Comparison of ENCODE assay signal across 1 cellular context in the genomic region with DNA sequence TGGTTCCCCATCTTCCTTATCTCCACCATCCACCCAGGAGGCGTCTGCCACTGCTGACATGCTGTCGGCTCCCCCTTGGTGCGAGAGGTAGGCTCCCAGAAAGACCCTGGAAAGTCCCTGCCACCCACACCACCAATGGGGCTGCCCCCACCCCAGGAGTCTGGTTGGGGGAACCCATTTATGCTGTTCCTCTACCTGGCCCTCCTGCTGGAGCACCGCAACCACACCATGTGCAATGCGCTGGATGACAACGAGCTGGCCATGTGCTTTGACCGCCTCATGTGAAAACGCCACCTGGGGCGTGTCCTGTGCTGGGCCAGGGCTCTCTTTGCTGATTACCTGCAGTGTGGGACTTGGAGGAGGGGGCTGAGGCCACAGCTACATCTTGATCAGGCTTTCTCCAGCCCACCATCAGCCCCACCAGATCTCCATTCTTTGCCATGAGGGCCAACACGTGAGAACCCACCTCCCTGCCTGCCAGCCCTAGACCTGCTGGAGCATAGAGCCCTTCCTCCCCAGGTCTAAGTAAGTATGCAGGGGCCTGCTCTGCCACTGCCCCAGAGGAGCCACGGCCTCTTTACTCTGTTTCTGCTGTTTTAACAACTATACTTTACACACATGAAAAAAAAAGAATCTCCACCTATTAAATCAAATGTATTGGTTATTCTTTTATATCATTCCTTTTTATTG.
TF ChIP-seq lines count a peak whose summit lies in the region.

No MANE protein-coding gene starts in this region.

TF ChIP-seq in GM12878, 131 proteins besides CTCF, POLR2A, EP300 and RAD21 (continued from another document):
- TF ChIP-seq, protein P1, sequence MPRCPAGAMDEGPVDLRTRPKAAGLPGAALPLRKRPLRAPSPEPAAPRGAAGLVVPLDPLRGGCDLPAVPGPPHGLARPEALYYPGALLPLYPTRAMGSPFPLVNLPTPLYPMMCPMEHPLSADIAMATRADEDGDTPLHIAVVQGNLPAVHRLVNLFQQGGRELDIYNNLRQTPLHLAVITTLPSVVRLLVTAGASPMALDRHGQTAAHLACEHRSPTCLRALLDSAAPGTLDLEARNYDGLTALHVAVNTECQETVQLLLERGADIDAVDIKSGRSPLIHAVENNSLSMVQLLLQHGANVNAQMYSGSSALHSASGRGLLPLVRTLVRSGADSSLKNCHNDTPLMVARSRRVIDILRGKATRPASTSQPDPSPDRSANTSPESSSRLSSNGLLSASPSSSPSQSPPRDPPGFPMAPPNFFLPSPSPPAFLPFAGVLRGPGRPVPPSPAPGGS (IDR thresholded peaks at IDR 0.05; ENCODE audit: borderline replicate concordance, insufficient read depth, low read depth, low read length, poor library complexity, severe bottlenecking), result peak; percentile 42
- TF ChIP-seq CREB1 (IDR thresholded peaks at IDR 0.05; ENCODE audit: low read depth) (0 out of 2 replicates have a peak, but pooled peaks have one; percentile 16), POU2F2 (IDR thresholded peaks at IDR 0.05; ENCODE audit: borderline replicate concordance, low read depth, low read length) (0 out of 3 replicates have a peak, but pooled peaks have one; percentile 11), SMC3 (IDR thresholded peaks at IDR 0.05; ENCODE audit: borderline replicate concordance, low read length) (no peak), MAX (IDR thresholded peaks at IDR 0.05; ENCODE audit: low read depth, low read length) (0 out of 2 replicates have a peak, but pooled peaks have one; percentile 57), CHD4 (IDR thresholded peaks at IDR 0.05) (no peak), EGR1 (IDR thresholded peaks at IDR 0.05; ENCODE audit: borderline replicate concordance in 1 of 2, low read depth in 2 of 2, low read length in 2 of 2) (peak in 1 of 2 experiments; percentile 55; a peak in 1 of 3 replicates), YY1 (IDR thresholded peaks at IDR 0.05; ENCODE audit: low read depth, low read length) (0 out of 2 replicates have a peak, but pooled peaks have one; percentile 15), TBL1XR1 (IDR thresholded peaks at IDR 0.05; ENCODE audit: low read depth, low read length) (no peak), HCFC1 (IDR thresholded peaks at IDR 0.05; ENCODE audit: low read length) (no peak), BHLHE40 (IDR thresholded peaks at IDR 0.05; ENCODE audit: borderline replicate concordance in 1 of 2, low read depth in 2 of 2, low read length in 1 of 2) (peak in 1 of 2 experiments; percentile 33; a peak in 1 of 4 replicates), EED (IDR thresholded peaks at IDR 0.05; ENCODE audit: low read depth) (peak; percentile 47)
- TF ChIP-seq, protein P2, sequence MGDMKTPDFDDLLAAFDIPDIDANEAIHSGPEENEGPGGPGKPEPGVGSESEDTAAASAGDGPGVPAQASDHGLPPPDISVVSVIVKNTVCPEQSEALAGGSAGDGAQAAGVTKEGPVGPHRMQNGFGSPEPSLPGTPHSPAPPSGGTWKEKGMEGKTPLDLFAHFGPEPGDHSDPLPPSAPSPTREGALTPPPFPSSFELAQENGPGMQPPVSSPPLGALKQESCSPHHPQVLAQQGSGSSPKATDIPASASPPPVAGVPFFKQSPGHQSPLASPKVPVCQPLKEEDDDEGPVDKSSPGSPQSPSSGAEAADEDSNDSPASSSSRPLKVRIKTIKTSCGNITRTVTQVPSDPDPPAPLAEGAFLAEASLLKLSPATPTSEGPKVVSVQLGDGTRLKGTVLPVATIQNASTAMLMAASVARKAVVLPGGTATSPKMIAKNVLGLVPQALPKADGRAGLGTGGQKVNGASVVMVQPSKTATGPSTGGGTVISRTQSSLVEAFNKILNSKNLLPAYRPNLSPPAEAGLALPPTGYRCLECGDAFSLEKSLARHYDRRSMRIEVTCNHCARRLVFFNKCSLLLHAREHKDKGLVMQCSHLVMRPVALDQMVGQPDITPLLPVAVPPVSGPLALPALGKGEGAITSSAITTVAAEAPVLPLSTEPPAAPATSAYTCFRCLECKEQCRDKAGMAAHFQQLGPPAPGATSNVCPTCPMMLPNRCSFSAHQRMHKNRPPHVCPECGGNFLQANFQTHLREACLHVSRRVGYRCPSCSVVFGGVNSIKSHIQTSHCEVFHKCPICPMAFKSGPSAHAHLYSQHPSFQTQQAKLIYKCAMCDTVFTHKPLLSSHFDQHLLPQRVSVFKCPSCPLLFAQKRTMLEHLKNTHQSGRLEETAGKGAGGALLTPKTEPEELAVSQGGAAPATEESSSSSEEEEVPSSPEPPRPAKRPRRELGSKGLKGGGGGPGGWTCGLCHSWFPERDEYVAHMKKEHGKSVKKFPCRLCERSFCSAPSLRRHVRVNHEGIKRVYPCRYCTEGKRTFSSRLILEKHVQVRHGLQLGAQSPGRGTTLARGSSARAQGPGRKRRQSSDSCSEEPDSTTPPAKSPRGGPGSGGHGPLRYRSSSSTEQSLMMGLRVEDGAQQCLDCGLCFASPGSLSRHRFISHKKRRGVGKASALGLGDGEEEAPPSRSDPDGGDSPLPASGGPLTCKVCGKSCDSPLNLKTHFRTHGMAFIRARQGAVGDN (IDR thresholded peaks at IDR 0.05), result 0 out of 2 replicates have a peak, but pooled peaks have one; percentile 12
